In the genomic region with DNA sequence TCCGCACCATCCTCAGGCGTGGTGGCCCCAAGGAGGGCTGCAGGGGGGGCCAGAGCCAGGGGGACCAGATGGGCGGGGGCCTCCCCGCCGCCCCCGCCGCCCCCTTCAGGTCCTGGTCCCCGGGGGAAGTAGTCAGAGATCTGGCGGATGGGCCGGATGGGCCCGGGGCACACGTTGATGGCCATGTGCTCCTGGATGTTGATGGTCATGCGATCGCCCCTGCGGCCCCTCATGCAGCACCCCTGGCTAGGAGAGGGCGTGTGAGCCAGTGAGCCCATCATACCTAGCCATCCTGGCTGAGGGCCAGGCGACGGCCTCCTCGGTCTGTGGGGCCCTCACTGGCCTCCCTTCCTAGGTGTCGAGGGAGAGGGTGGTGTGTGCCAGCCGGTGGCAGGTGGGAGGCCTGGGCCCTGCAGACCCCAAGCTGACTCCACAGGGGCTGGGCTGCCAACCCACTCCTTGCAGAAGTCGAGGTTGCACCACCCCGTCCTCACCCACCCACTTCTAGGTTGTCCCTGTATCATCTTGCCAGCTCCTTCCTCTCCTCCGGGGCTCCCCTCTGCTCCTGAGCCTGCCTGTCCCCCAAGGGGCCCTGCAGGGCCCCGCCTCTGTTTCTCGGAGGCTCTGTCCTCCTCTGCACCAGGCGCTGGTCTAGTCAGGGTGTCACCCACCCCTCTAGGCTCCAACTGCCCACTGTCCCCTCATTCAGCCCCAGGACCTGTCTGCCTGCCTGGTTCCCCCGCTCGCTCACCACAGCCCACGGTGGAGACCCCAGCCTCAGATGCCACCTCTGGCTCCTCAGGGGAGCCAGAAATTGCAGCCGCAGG, we compare ENCODE assay signal across 11 cellular contexts. TPM values are rescaled to one million over a fixed set of nuclear protein-coding genes. Genes with fewer than 3 reads are reported as not detected.
A peak's percentile ranks its signal among the peaks of the same experiment; 100 is the strongest.
DNase-seq lines count a peak whose midpoint lies in the region; ATAC-seq and TF ChIP-seq lines count a peak whose summit lies in the region.
"Had no signal": no experiment of that assay in that cellular context is flagged by ENCODE, and none has a peak within 500 bp of the region (broad histone marks: within the 10 kb centered on the region; RNA-seq: fewer than 3 reads in every experiment).

No MANE protein-coding gene starts in this region.

- peak overlapping the region; percentile 73 for H3K4me3 ChIP-seq in ACC112 (ENCODE audit: low read depth, low read length)
- H3K4me3 ChIP-seq in HAP-1: peak overlapping the region; percentile 35
- peak overlapping the region; percentile 36 for H3K4me3 ChIP-seq in astrocyte of the cerebellum (ENCODE audit: low read depth, low read length)
- H3K4me3 ChIP-seq in mesodermal cell (ENCODE audit: extremely low read depth, insufficient read depth, low read length, poor library complexity, severe bottlenecking): peak overlapping the region; percentile 44

- H3K27me3 ChIP-seq in ACC112 (ENCODE audit: insufficient read depth, low read length) (peaks cover 28% of the 10 kb centered on the region), HAP-1 (ENCODE audit: low read depth) (no peaks in the 10 kb centered on the region)

- H2AFZ ChIP-seq in ACC112 (ENCODE audit: low read length, unreplicated experiment): no peak overlapping the region

- H3K79me2 ChIP-seq in ACC112 (ENCODE audit: control insufficient read depth, insufficient read depth, low read length, unreplicated experiment): no peaks in the 10 kb centered on the region

- WGBS in mesodermal cell (ENCODE audit: insufficient coverage in 2 of 2), 2 experiments: 47 to 52% methylated on average over 20 to 25 of the region's 31 CpGs

- H3K4me1 ChIP-seq in ACC112 (ENCODE audit: control insufficient read depth, insufficient read depth, low read length, unreplicated experiment) (peaks cover 6% of the 10 kb centered on the region), HAP-1 (no peaks in the 10 kb centered on the region; the same call in 1 of the 2 replicates), mesodermal cell (ENCODE audit: control insufficient read depth, insufficient read depth, low read length, poor library complexity, severe bottlenecking) (no peaks in the 10 kb centered on the region)

- no peak for TF ChIP-seq CTCF in astrocyte of the cerebellum (IDR thresholded peaks at IDR 0.05; ENCODE audit: low read depth, low read length, missing control alignments)
- no peak for TF ChIP-seq CTCF in GM13976 (IDR thresholded peaks at IDR 0.05; ENCODE audit: borderline replicate concordance, control extremely low read depth, extremely low read depth, insufficient read depth, missing control alignments)

- H3K9me3 ChIP-seq in HAP-1: no peaks in the 10 kb centered on the region
- H3K9me3 ChIP-seq in mesodermal cell (ENCODE audit: control insufficient read depth, low read length): no peaks in the 10 kb centered on the region

- in situ Hi-C loops in HAP-1 (cut with MboI; ENCODE audit: low sequenced_read_pairs): no loop called here
- in situ Hi-C loops in astrocyte of the cerebellum (cut with HindIII; ENCODE audit: low sequenced_read_pairs): no loop called here
- in situ Hi-C loops in GM13976 (cut with MboI; ENCODE audit: low sequenced_read_pairs, unreplicated experiment): loop anchor here (25.0 kb wide), 1 partner anchor 323 kb away; the partner anchor contains the start of gene QPRT

- ATAC-seq in GM19467 (IDR thresholded peaks at IDR 0.05; ENCODE audit: unreplicated experiment): no peak
- ATAC-seq in GM21381 (IDR thresholded peaks at IDR 0.05; ENCODE audit: unreplicated experiment): no peak

- no peaks in the 10 kb centered on the region for H3K36me3 ChIP-seq in ACC112 (ENCODE audit: insufficient read depth, low read length)
- H3K36me3 ChIP-seq in HAP-1 (replicated peaks): peaks cover 9% of the 10 kb centered on the region
- H3K36me3 ChIP-seq in mesodermal cell (ENCODE audit: control insufficient read depth, insufficient read depth, low read length): peaks cover 5% of the 10 kb centered on the region

- DNase-seq in HAP-1 (ENCODE audit: low spot score in 2 of 2): no peak
- DNase-seq in astrocyte of the cerebellum (ENCODE audit: low read depth): no peak
- DNase-seq in MV-4-11 (lab: John Stamatoyannopoulos, UW): no peak
- DNase-seq in GM13976 (ENCODE audit: low spot score): no peak
- DNase-seq: amniotic stem cell, midbrain, NCI-H524 treated with DMSO at 0.1 percent for 48 hours had no signal

- no peak overlapping the region for H3K27ac ChIP-seq in ACC112 (ENCODE audit: low read depth, low read length)
- no peak overlapping the region for H3K27ac ChIP-seq in mesodermal cell (ENCODE audit: low read depth, low read length, severe bottlenecking)

RNA-seq across cellular contexts. Expression of gene DOC2A, which starts 0.6 kb away (rescaled TPM):
- polyA plus RNA-seq in mesodermal cell (2013, experiment 1 of 2): 1.5 TPM
- 2.3 TPM for polyA plus RNA-seq in mesodermal cell (2013, experiment 2 of 2)

RNA-seq across cellular contexts. Expression of gene C16orf92, which starts 12.8 kb away (rescaled TPM):
- not detected for polyA plus RNA-seq in mesodermal cell (2013, experiment 1 of 2)
- polyA plus RNA-seq in mesodermal cell (2013, experiment 2 of 2): not detected

RNA-seq across cellular contexts. Expression of gene INO80E, which starts 14.2 kb away (rescaled TPM):
- 84.6 TPM for polyA plus RNA-seq in mesodermal cell (2013, experiment 1 of 2)
- polyA plus RNA-seq in mesodermal cell (2013, experiment 2 of 2): 76.6 TPM

RNA-seq across cellular contexts. Expression of gene HIRIP3, which starts 14.8 kb away (rescaled TPM):
- polyA plus RNA-seq in mesodermal cell (2013, experiment 1 of 2): 11.8 TPM
- 11.0 TPM for polyA plus RNA-seq in mesodermal cell (2013, experiment 2 of 2)

RNA-seq across cellular contexts. Expression of gene TLCD3B, which starts 20.9 kb away (rescaled TPM):
- 3.1 TPM for polyA plus RNA-seq in mesodermal cell (2013, experiment 1 of 2)
- 2.7 TPM for polyA plus RNA-seq in mesodermal cell (2013, experiment 2 of 2)
